ENCODE assay signal across 12 cellular contexts in the genomic region with DNA sequence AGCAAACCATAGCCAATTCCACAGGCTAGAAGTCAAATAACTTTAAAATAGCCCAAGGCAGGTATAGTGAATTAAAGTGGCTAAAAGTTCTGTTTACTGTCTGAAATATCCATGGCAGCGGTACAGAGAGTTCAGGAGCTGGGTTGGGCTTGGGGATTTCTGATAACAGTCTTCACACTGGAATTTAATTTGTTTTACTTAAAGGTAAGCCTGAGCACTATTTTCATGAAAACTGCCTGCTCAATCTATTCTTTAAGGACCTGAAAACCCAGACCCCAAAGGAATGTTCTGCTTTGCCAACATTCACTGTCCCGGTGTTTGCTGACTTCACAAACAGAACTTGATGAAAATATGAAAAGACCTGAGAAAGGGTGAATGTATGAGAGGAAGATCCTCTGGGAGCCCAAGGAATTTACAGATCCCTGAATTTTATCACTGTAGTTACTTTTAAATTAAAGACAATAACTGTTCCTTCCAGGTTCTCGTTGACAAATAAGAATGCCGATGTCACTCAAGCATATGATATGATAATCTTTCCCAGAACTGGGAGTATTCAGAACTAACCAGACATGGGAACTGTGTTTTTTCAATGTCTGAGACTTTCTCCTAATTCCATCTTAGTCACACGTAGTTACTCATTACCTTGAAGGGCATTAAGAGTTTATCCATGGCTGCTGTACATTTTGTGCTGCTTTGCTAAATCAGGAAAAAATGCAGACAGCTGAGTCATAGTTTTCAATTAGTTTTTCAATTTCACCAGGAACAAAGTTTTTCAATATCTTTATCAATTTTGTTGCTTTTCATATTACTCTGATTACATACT. TPM values are rescaled to one million over a fixed set of nuclear protein-coding genes. Genes with fewer than 3 reads are reported as not detected.
A peak's percentile ranks its signal among the peaks of the same experiment; 100 is the strongest.
DNase-seq lines count a peak whose midpoint lies in the region; ATAC-seq and TF ChIP-seq lines count a peak whose summit lies in the region.
"Had no signal": no experiment of that assay in that cellular context is flagged by ENCODE, and none has a peak within 500 bp of the region (broad histone marks: within the 10 kb centered on the region; RNA-seq: fewer than 3 reads in every experiment).

No MANE protein-coding gene starts in this region.

- POLR2A ChIA-PET in RWPE1 (lab: Yijun Ruan, JAX; ENCODE audit: low non-redundant PET) = no interaction called here

- intact Hi-C loops in Calu3 (cut with micrococcal nuclease; ENCODE audit: unreplicated experiment) = loop anchor here (2.0 to 10.0 kb wide), 2 partner anchors 16 to 166 kb away; no protein-coding TSS in a partner anchor

- H3K4me2 ChIP-seq in osteoblast (ENCODE audit: insufficient read depth, low read length) = peak overlapping the region; percentile 45

- H3K79me2 ChIP-seq in osteoblast (ENCODE audit: insufficient read depth, low read length) = no peaks in the 10 kb centered on the region

- no peak for ATAC-seq in HG03025 (IDR thresholded peaks at IDR 0.05; ENCODE audit: low FRiP score, unreplicated experiment)

- no peaks in the 10 kb centered on the region for H3K36me3 ChIP-seq in osteoblast (ENCODE audit: insufficient read depth, low read length)
- H3K36me3 ChIP-seq: suprapubic skin had no signal

- peaks cover 35% of the 10 kb centered on the region for H3K36me3 Mint-ChIP-seq in Calu3 (ENCODE audit: insufficient read depth, unreplicated experiment)

- no peaks in the 10 kb centered on the region for H4K20me1 ChIP-seq in osteoblast (ENCODE audit: insufficient read depth, low read length)

- peak overlapping the region; percentile 94 for H3K27ac Mint-ChIP-seq in Calu3 (ENCODE audit: unreplicated experiment)

- no peaks in the 10 kb centered on the region for H3K27me3 Mint-ChIP-seq in Calu3 (ENCODE audit: unreplicated experiment)

- H3K9me3 Mint-ChIP-seq in Calu3 (ENCODE audit: low read depth, unreplicated experiment) = no peaks in the 10 kb centered on the region

- peaks cover 91% of the 10 kb centered on the region for H3K4me1 Mint-ChIP-seq in Calu3 (ENCODE audit: low read depth, unreplicated experiment)

- TF ChIP-seq CTCF in Calu3 (IDR thresholded peaks at IDR 0.05; ENCODE audit: unreplicated experiment) = no peak
- TF ChIP-seq CTCF in RWPE1 (conservative IDR thresholded peaks at IDR 0.05; ENCODE audit: low read depth) = no peak
- no peak for TF ChIP-seq CTCF in osteoblast (IDR thresholded peaks at IDR 0.05; ENCODE audit: extremely low read depth, low read depth, low read length)

- DNase-seq in Calu3 = no peak
- peak; percentile 77 for DNase-seq in RWPE1 (ENCODE audit: low spot score)
- peak; percentile 44 for DNase-seq in fibroblast of gingiva (ENCODE audit: low read depth)
- DNase-seq in osteoblast (ENCODE audit: insufficient read length, low spot score, missing footprints) = peak; percentile 86
- no peak for DNase-seq in NCI-H2029 treated with DMSO at 0.1 percent for 48 hours (lab: John Stamatoyannopoulos, UW)
- no peak for DNase-seq in activated CD4-positive, CD25-positive, alpha-beta regulatory T cell treated with anti-CD3 and anti-CD28 coated beads, Interleukin-2, amount 50 U/mL, for 72 hours
- DNase-seq in COLO668 (lab: John Stamatoyannopoulos, UW; ENCODE audit: unreplicated experiment) = no peak
- DNase-seq: effector CD8-positive, alpha-beta T cell; mesendoderm had no signal

- H3K27me3 ChIP-seq in osteoblast (ENCODE audit: insufficient read depth, low read length) = no peaks in the 10 kb centered on the region
- H3K27me3 ChIP-seq: suprapubic skin had no signal

- H3K9me3 ChIP-seq in osteoblast (ENCODE audit: low read depth, low read length) = no peaks in the 10 kb centered on the region
- H3K9me3 ChIP-seq: suprapubic skin had no signal

- H3K4me3 ChIP-seq in osteoblast (ENCODE audit: insufficient read depth, low read length) = no peak overlapping the region
- H3K4me3 ChIP-seq: suprapubic skin had no signal

- CTCF ChIA-PET in Calu3 (lab: Charles Lee) (interaction anchor here (0.9 to 2.3 kb wide), 4 partner anchors 13 to 42 kb away, joined by 4 to 14 read pairs (median 10); no protein-coding TSS in a partner anchor), RWPE1 (lab: Yijun Ruan, JAX) (interaction anchor here (0.8 kb wide), 1 partner anchor 15 kb away, joined by 3 read pairs; no protein-coding TSS in a partner anchor)

- BruUV-seq in Calu3 (replicated peaks; lab: Mats Ljungman, UMichigan) = TSS peak; percentile 25

- peak overlapping the region; percentile 51 for H3K4me3 Mint-ChIP-seq in Calu3 (ENCODE audit: low read depth, unreplicated experiment)

- H3K4me1 ChIP-seq in osteoblast (ENCODE audit: insufficient read depth, low read length) = peaks cover 60% of the 10 kb centered on the region

- H2AFZ ChIP-seq in osteoblast (ENCODE audit: low read length) = peak overlapping the region; percentile 21

- H3K27ac ChIP-seq in RWPE1 (peak overlapping the region; percentile 91), osteoblast (ENCODE audit: low read depth, low read length) (peak overlapping the region; percentile 93)
- H3K27ac ChIP-seq: C4-2B had no signal

RNA-seq across cellular contexts. Expression of gene ITGB6, which starts 28.3 kb away (rescaled TPM):
- total RNA-seq in Calu3 (2022) = 50.0 and 84.8 TPM in 2 replicates
- under 0.01 TPM in 2 replicates for total RNA-seq in osteoblast

Comparison
In these comparisons a context has a peak if more than half of its experiments do, and no peak if none do; other contexts are left out.
1. DNase-seq: peak in RWPE1 (single experiment), fibroblast of gingiva (single experiment) and osteoblast (single experiment); none in Calu3 (single experiment), NCI-H2029 treated with DMSO at 0.1 percent for 48 hours (single experiment), activated CD4-positive, CD25-positive, alpha-beta regulatory T cell treated with anti-CD3 and anti-CD28 coated beads, Interleukin-2, amount 50 U/mL, for 72 hours (single experiment) and COLO668 (single experiment).
2. RNA of gene ITGB6, which starts 28.3 kb away (total RNA-seq): 50.0 to 84.8 TPM in Calu3; under 0.01 TPM in osteoblast; every median in the first group is over 10 times any median in the second.